Comparison of ENCODE assay signal across 17 cellular contexts in the genomic region with DNA sequence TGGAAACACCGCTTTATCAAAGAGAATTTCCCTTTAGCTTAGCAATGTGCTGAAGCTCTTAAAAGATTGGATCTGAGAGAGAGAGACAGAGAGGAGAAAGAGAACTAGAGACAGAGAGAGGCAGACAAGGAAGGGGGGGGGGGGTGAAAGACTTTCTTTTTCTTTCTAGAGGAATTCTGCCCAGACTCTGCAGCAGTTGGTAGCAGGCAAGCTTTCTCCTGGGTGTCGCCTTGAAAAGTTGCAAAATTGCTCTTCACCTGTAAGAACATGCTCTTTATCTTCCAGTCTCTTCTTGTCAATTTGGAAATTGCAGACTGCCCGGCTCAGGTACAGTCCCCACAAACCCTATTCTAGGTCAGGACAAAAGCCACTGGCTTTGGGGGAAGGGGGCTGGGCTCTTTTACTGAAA. TPM values are rescaled to one million over a fixed set of nuclear protein-coding genes. Genes with fewer than 3 reads are reported as not detected.
"Had no signal": no experiment of that assay in that cellular context is flagged by ENCODE, and none has a peak within 500 bp of the region (broad histone marks: within the 10 kb centered on the region; RNA-seq: fewer than 3 reads in every experiment).

No MANE protein-coding gene starts in this region.

- H3K79me2 ChIP-seq: hepatocyte had no signal

- H3K27ac Mint-ChIP-seq: activated T-helper 17 cell treated with anti-CD3 and anti-CD28 coated beads, Interleukin-2, amount 50 U/mL, for 72 hours; natural killer cell; stimulated activated naive CD8-positive, alpha-beta T cell treated with anti-CD3 and anti-CD28 coated beads, Interleukin-15, Interleukin-2, amounts not matched to agents 100 ng/mL and 50 ng/mL, for 24 hours; type B pancreatic cell had no signal

- DNase-seq: activated naive CD4-positive, alpha-beta T cell treated with Interleukin-2 at 50 U/mL for 16 hours; mesenchymal stem cell; natural killer cell; occipital lobe; right lobe of liver had no signal

- H3K36me3 Mint-ChIP-seq: type B pancreatic cell had no signal

- H3K9me3 ChIP-seq: esophagus muscularis mucosa, right lobe of liver had no signal

- H3K4me3 Mint-ChIP-seq: activated T-helper 17 cell treated with anti-CD3 and anti-CD28 coated beads, Interleukin-2, amount 50 U/mL, for 72 hours; natural killer cell; stimulated activated naive CD8-positive, alpha-beta T cell treated with anti-CD3 and anti-CD28 coated beads, Interleukin-15, Interleukin-2, amounts not matched to agents 100 ng/mL and 50 ng/mL, for 24 hours; type B pancreatic cell had no signal

- H3K36me3 ChIP-seq: esophagus muscularis mucosa, right lobe of liver had no signal

- H2AFZ ChIP-seq: hepatocyte had no signal

- H3K4me3 ChIP-seq: esophagus muscularis mucosa, hepatocyte, right lobe of liver, smooth muscle cell had no signal

- H3K27ac ChIP-seq: esophagus muscularis mucosa, hepatocyte, right lobe of liver had no signal

- H3K4me2 ChIP-seq: hepatocyte, smooth muscle cell had no signal

- ATAC-seq: activated CD4-positive, CD25-positive, alpha-beta regulatory T cell treated with anti-CD3 and anti-CD28 coated beads, Interleukin-2, amount 50 U/mL, for 24 hours; activated T-helper 17 cell treated with anti-CD3 and anti-CD28 coated beads, Interleukin-2, amount 50 U/mL, for 72 hours; natural killer cell; right lobe of liver had no signal

- H3K9me3 Mint-ChIP-seq: type B pancreatic cell had no signal

RNA-seq across cellular contexts. Expression of a gene that starts 2.9 kb away (rescaled TPM):
- total RNA-seq: activated T-helper 17 cell treated with anti-CD3 and anti-CD28 coated beads, Interleukin-2, amount 50 U/mL, for 72 hours; cardiac septum; esophagus muscularis mucosa; glomerular endothelial cell; kidney epithelial cell; liver; natural killer cell; occipital lobe; progenitor cell of endocrine pancreas; right lobe of liver; smooth muscle cell had no signal
- polyA plus RNA-seq: liver had no signal
